ENCODE assay signal across 16 cellular contexts in the genomic region with DNA sequence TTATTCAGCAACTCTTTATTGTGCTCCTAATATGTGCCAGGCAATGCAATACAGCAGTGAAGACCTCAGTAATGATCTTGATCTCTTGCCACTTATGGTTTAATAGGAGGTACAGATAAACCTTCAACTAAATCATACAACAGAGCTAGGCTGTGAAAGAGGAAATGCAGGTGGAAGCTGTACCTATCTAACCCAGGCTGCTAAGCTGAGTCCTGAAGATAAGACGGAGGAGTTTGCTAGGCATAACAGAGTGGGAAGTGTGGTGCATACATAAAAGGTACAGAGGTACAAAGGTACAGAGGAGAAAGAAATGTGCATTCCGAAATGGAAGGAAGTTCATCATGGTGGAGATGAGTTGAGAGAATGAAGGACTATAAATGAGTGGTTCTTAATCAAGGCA. TPM values are rescaled to one million over a fixed set of nuclear protein-coding genes. Genes with fewer than 3 reads are reported as not detected.
DNase-seq lines count a peak whose midpoint lies in the region; ATAC-seq and TF ChIP-seq lines count a peak whose summit lies in the region.
"Had no signal": no experiment of that assay in that cellular context is flagged by ENCODE, and none has a peak within 500 bp of the region (broad histone marks: within the 10 kb centered on the region; RNA-seq: fewer than 3 reads in every experiment).

No MANE protein-coding gene starts in this region.

- no peaks in the 10 kb centered on the region for H3F3A ChIP-seq in smooth muscle cell (ENCODE audit: low read depth)

- no peak overlapping the region for H3K4me2 ChIP-seq in smooth muscle cell

- 91% methylated on average over 2 of the region's 2 CpGs for WGBS in smooth muscle cell (ENCODE audit: low lambda C conversion rate)

- no peak overlapping the region for H3K27ac Mint-ChIP-seq in type B pancreatic cell
- H3K27ac Mint-ChIP-seq: CD4-positive, alpha-beta memory T cell; H9; IgD-negative memory B cell had no signal

- peaks cover 23% of the 10 kb centered on the region for H3K4me1 Mint-ChIP-seq in type B pancreatic cell (ENCODE audit: unreplicated experiment)

- TF ChIP-seq POLR2A in erythroblast (IDR thresholded peaks at IDR 0.05; ENCODE audit: low read length), result no peak

- no peak overlapping the region for H3K9ac ChIP-seq in smooth muscle cell (ENCODE audit: low read depth)
- H3K9ac ChIP-seq: GM23248 had no signal

- DNase-seq in cardiac muscle cell (ENCODE audit: low read depth in 1 of 2, low spot score in 1 of 2), result no peak
- no peak for DNase-seq in Right ventricle myocardium superior
- DNase-seq in OCI-M1 (lab: John Stamatoyannopoulos, UW), result peak; percentile 15
- peak; percentile 14 to 57 for DNase-seq in erythroblast (lab: John Stamatoyannopoulos, UW)
- no peak for DNase-seq in type B pancreatic cell (ENCODE audit: extremely low spot score, unreplicated experiment)
- DNase-seq in iPS-NIHi7 (ENCODE audit: extremely low spot score), result no peak
- DNase-seq in smooth muscle cell (lab: John Stamatoyannopoulos, UW; ENCODE audit: unreplicated experiment), result no peak
- DNase-seq: BE2C; CD4-positive, alpha-beta memory T cell; DMS79 treated with DMSO at 0.1 percent for 48 hours; GDM1; GM23248; H9 had no signal

- H3K4me3 Mint-ChIP-seq in type B pancreatic cell, result peak overlapping the region; percentile 15
- H3K4me3 Mint-ChIP-seq: CD4-positive, alpha-beta memory T cell; H9; IgD-negative memory B cell had no signal

- H3K9me3 Mint-ChIP-seq in type B pancreatic cell, result no peaks in the 10 kb centered on the region
- H3K9me3 Mint-ChIP-seq: CD4-positive, alpha-beta memory T cell; H9; IgD-negative memory B cell had no signal

- intact Hi-C loops in Right ventricle myocardium superior (cut with DNase I), result loop anchor here (5.0 kb wide), 1 partner anchor 41 kb away; no protein-coding TSS in a partner anchor

- H3K36me3 Mint-ChIP-seq in type B pancreatic cell, result no peaks in the 10 kb centered on the region
- H3K36me3 Mint-ChIP-seq: CD4-positive, alpha-beta memory T cell; IgD-negative memory B cell had no signal

- TF ChIP-seq CTCF in cardiac muscle cell (IDR thresholded peaks at IDR 0.05; ENCODE audit: low read depth, low read length), result no peak
- no peak for TF ChIP-seq CTCF in type B pancreatic cell (conservative IDR thresholded peaks at IDR 0.05)
- TF ChIP-seq CTCF in smooth muscle cell (IDR thresholded peaks at IDR 0.05; ENCODE audit: borderline replicate concordance, insufficient read depth, poor library complexity, severe bottlenecking), result no peak

- H3K27ac ChIP-seq in cardiac muscle cell, result peak overlapping the region; percentile 42
- no peak overlapping the region for H3K27ac ChIP-seq in smooth muscle cell (ENCODE audit: low read depth)
- H3K27ac ChIP-seq: C4-2B, GM23248 had no signal

- H3K4me1 ChIP-seq in cardiac muscle cell (ENCODE audit: low read depth) (peaks cover 42% of the 10 kb centered on the region), smooth muscle cell (ENCODE audit: low read depth) (no peaks in the 10 kb centered on the region)
- H3K4me1 ChIP-seq: BE2C had no signal

- H3K79me2 ChIP-seq in smooth muscle cell (ENCODE audit: low read depth), result no peaks in the 10 kb centered on the region

- H3K27me3 Mint-ChIP-seq in type B pancreatic cell, result no peaks in the 10 kb centered on the region
- H3K27me3 Mint-ChIP-seq: IgD-negative memory B cell had no signal

- H4K20me1 ChIP-seq in smooth muscle cell (ENCODE audit: low read depth), result no peaks in the 10 kb centered on the region

- ATAC-seq in Right ventricle myocardium superior (ENCODE audit: poor library complexity) (no peak), HG03442 (IDR thresholded peaks at IDR 0.05; ENCODE audit: unreplicated experiment) (no peak)

- H3K4me3 ChIP-seq in cardiac muscle cell (no peak overlapping the region), smooth muscle cell (no peak overlapping the region)
- H3K4me3 ChIP-seq: GM23248 had no signal

- H2AFZ ChIP-seq in smooth muscle cell (ENCODE audit: low read depth), result no peak overlapping the region
- H2AFZ ChIP-seq: GM23248 had no signal

- H3K9me3 ChIP-seq in cardiac muscle cell (ENCODE audit: low read depth), result no peaks in the 10 kb centered on the region
- H3K9me3 ChIP-seq in smooth muscle cell (replicated peaks; ENCODE audit: low read depth), result no peaks in the 10 kb centered on the region
- H3K9me3 ChIP-seq: BE2C had no signal

- H3K36me3 ChIP-seq in cardiac muscle cell, result no peaks in the 10 kb centered on the region
- H3K36me3 ChIP-seq in smooth muscle cell (ENCODE audit: low read depth), result no peaks in the 10 kb centered on the region
- H3K36me3 ChIP-seq: BE2C had no signal

- no peaks in the 10 kb centered on the region for H3K27me3 ChIP-seq in cardiac muscle cell
- H3K27me3 ChIP-seq in smooth muscle cell (ENCODE audit: low read depth), result no peaks in the 10 kb centered on the region
- H3K27me3 ChIP-seq: BE2C had no signal

RNA-seq across cellular contexts. Expression of a gene that starts 35.0 kb away (rescaled TPM):
- total RNA-seq in cardiac muscle cell, result 9.9 and 13.8 TPM in 2 replicates
- polyA plus RNA-seq in cardiac muscle cell, result 4.3 and 11.8 TPM in 2 replicates
- total RNA-seq in Right ventricle myocardium superior, result 4.2 TPM
- total RNA-seq in type B pancreatic cell (ENCODE audit: low replicate concordance), result 4.8 and 5.6 TPM in 2 replicates
- 1.1 and 1.7 TPM in 2 replicates for total RNA-seq in smooth muscle cell
- polyA plus RNA-seq in smooth muscle cell, result 0.40 and 1.1 TPM in 2 replicates

Comparison
In these comparisons a context has a peak if more than half of its experiments do, and no peak if none do; other contexts are left out.
1. DNase-seq: peak in OCI-M1 (single experiment) and erythroblast (2 of 2); none in cardiac muscle cell (0 of 2), Right ventricle myocardium superior (single experiment), type B pancreatic cell (single experiment), iPS-NIHi7 (single experiment) and smooth muscle cell (single experiment).